In genomic region chr17:28193241-28193640, GRCh38 we compare ENCODE assay signal across 12 cellular contexts.
DNase-seq lines count a peak whose midpoint lies in the region; ATAC-seq, FAIRE-seq and TF ChIP-seq lines count a peak whose summit lies in the region.
"Had no signal": no experiment of that assay in that cellular context is flagged by ENCODE, and none has a peak within 500 bp of the region (broad histone marks: within the 10 kb centered on the region; RNA-seq: fewer than 3 reads in every experiment).

No MANE protein-coding gene starts in this region.

- POLR2A ChIA-PET in GM12878 (lab: Charles Lee) = interaction anchor here (0.5 kb wide), 1 partner anchor 54 kb away, joined by 3 read pairs; no protein-coding TSS in a partner anchor
- POLR2A ChIA-PET in CD8-positive, alpha-beta memory T cell (lab: Charles Lee) = no interaction called here

- H3K4me3 Mint-ChIP-seq in CD8-positive, alpha-beta memory T cell = no peak overlapping the region
- no peak overlapping the region for H3K4me3 Mint-ChIP-seq in activated T-helper 1 cell treated with anti-CD3 and anti-CD28 coated beads, Interleukin-12 subunit alpha, Interleukin-12 subunit beta, Interleukin-2, Interleukin-4 antibody, amounts not matched to agents 30 ng/mL and 10 ng/mL and 1 ng/mL, durations not matched to agents 14 hours and 24 hours and 36 hours
- H3K4me3 Mint-ChIP-seq: activated CD4-positive, alpha-beta memory T cell treated with anti-CD3 and anti-CD28 coated beads for 36 hours; nephron progenitor cell had no signal

- CTCF ChIA-PET in GM12878 (lab: Yijun Ruan, JAX) = no interaction called here
- CTCF ChIA-PET in CD8-positive, alpha-beta memory T cell (lab: Charles Lee) = no interaction called here

- no peaks in the 10 kb centered on the region for H4K20me1 ChIP-seq in GM12878 (ENCODE audit: control insufficient read depth, insufficient read depth)

- WGBS in GM12878 (ENCODE audit: insufficient coverage, insufficient replicate concordance, low lambda C conversion rate, missing lambda C conversion rate) = 31% methylated on average over 3 of the region's 3 CpGs

- no peaks in the 10 kb centered on the region for H3K4me1 ChIP-seq in GM12878 (ENCODE audit: control insufficient read depth, insufficient read depth, low read length)
- H3K4me1 ChIP-seq in CD8-positive, alpha-beta memory T cell (ENCODE audit: insufficient read depth, low read length) = no peaks in the 10 kb centered on the region

- RAD21 ChIA-PET in GM12878 (lab: Charles Lee; ENCODE audit: unreplicated experiment) = interaction anchor here (1.0 kb wide), 1 partner anchor 385 kb away, joined by 3 read pairs; no protein-coding TSS in a partner anchor

- no peak for TF ChIP-seq EP300 in GM12878 (IDR thresholded peaks at IDR 0.05; ENCODE audit: borderline replicate concordance in 1 of 2, control insufficient read depth in 1 of 2, low read depth in 2 of 2, low read length in 2 of 2)

- H3K4me3 ChIP-seq in GM12878 = no peak overlapping the region
- H3K4me3 ChIP-seq in CD8-positive, alpha-beta memory T cell (ENCODE audit: low read length) = no peak overlapping the region

- peak overlapping the region in 4 of 8 donors; percentile 18 to 61 (median 48) for H3K27ac Mint-ChIP-seq in CD8-positive, alpha-beta memory T cell
- no peak overlapping the region for H3K27ac Mint-ChIP-seq in activated T-helper 1 cell treated with anti-CD3 and anti-CD28 coated beads, Interleukin-12 subunit alpha, Interleukin-12 subunit beta, Interleukin-2, Interleukin-4 antibody, amounts not matched to agents 30 ng/mL and 10 ng/mL and 1 ng/mL, durations not matched to agents 14 hours and 24 hours and 36 hours
- H3K27ac Mint-ChIP-seq: activated CD4-positive, alpha-beta memory T cell treated with anti-CD3 and anti-CD28 coated beads for 36 hours; activated naive CD4-positive, alpha-beta T cell treated with anti-CD3 and anti-CD28 coated beads, Interleukin-2, amount 50 U/mL, for 72 hours; nephron progenitor cell had no signal

- H3K4me2 ChIP-seq in GM12878 (ENCODE audit: control insufficient read depth, insufficient read depth) = no peak overlapping the region

- ATAC-seq in Right ventricle myocardium superior (ENCODE audit: poor library complexity) (peak; percentile 85), GM12878 (peak; percentile 63), HG02798 (IDR thresholded peaks at IDR 0.05; ENCODE audit: poor library complexity, unreplicated experiment) (no peak), GM21381 (IDR thresholded peaks at IDR 0.05; ENCODE audit: unreplicated experiment) (no peak)
- ATAC-seq: activated naive CD4-positive, alpha-beta T cell treated with anti-CD3 and anti-CD28 coated beads, Interleukin-2, amount 50 U/mL, for 72 hours had no signal

- peak in 1 of 3 experiments; percentile 22; a peak in 2 of 6 replicates for TF ChIP-seq CTCF in GM12878 (IDR thresholded peaks at IDR 0.05 in 2 of 3, conservative IDR thresholded peaks at IDR 0.05 in 1 of 3; ENCODE audit: control insufficient read depth in 2 of 3, extremely low read depth in 1 of 3, insufficient read depth in 1 of 3, low read depth in 3 of 3, low read length in 3 of 3)

- no peak overlapping the region for H2AFZ ChIP-seq in GM12878 (ENCODE audit: control insufficient read depth, low read depth, low read length)

- no TSS peak for BruUV-seq in GM12878 (replicated peaks; lab: Mats Ljungman, UMichigan)

- H3K9ac ChIP-seq in GM12878 (ENCODE audit: control insufficient read depth, insufficient read depth, low read length) = no peak overlapping the region

- in situ Hi-C loops in GM12878 (cut with MboI) = no loop called here

- intact Hi-C loops in Right ventricle myocardium superior (cut with DNase I) = no loop called here
- intact Hi-C loops in cardiac septum (cut with DNase I) = no loop called here
- intact Hi-C loops in GM12878 (cut with micrococcal nuclease; ENCODE audit: unreplicated experiment) = no loop called here
- intact Hi-C loops in activated T-helper 1 cell treated with anti-CD3 and anti-CD28 coated beads, Interleukin-12 subunit alpha, Interleukin-12 subunit beta, Interleukin-2, Interleukin-4 antibody, amounts not matched to agents 30 ng/mL and 10 ng/mL and 1 ng/mL, durations not matched to agents 14 hours and 24 hours and 36 hours (cut with micrococcal nuclease) = no loop called here

- no peak for TF ChIP-seq POLR2A in GM12878 (IDR thresholded peaks at IDR 0.05; ENCODE audit: low read depth, low read length)

- peaks cover 0 to 1% of the 10 kb centered on the region in 2 donors for H3K27me3 Mint-ChIP-seq in CD8-positive, alpha-beta memory T cell
- no peaks in the 10 kb centered on the region for H3K27me3 Mint-ChIP-seq in activated T-helper 1 cell treated with anti-CD3 and anti-CD28 coated beads, Interleukin-12 subunit alpha, Interleukin-12 subunit beta, Interleukin-2, Interleukin-4 antibody, amounts not matched to agents 30 ng/mL and 10 ng/mL and 1 ng/mL, durations not matched to agents 14 hours and 24 hours and 36 hours (ENCODE audit: insufficient read depth)
- H3K27me3 Mint-ChIP-seq: activated CD4-positive, alpha-beta memory T cell treated with anti-CD3 and anti-CD28 coated beads for 36 hours had no signal

- H3K9me3 ChIP-seq in GM12878 (replicated peaks; ENCODE audit: control insufficient read depth, insufficient read depth, low read length) = no peaks in the 10 kb centered on the region
- no peaks in the 10 kb centered on the region for H3K9me3 ChIP-seq in CD8-positive, alpha-beta memory T cell (ENCODE audit: low read length)

- no peak overlapping the region for H3K27ac ChIP-seq in GM12878 (ENCODE audit: control insufficient read depth, insufficient read depth)
- H3K27ac ChIP-seq in CD8-positive, alpha-beta memory T cell (ENCODE audit: low read depth, low read length) = no peak overlapping the region

- H3K36me3 ChIP-seq in GM12878 (ENCODE audit: control insufficient read depth in 2 of 2, insufficient read depth in 2 of 2, low read length in 1 of 2) = peaks cover 4 to 6% of the 10 kb centered on the region in 2 experiments; a peak in 1 of 4 replicates
- peaks cover 11% of the 10 kb centered on the region for H3K36me3 ChIP-seq in CD8-positive, alpha-beta memory T cell (ENCODE audit: insufficient read depth, low read length)

- SMC1A ChIA-PET in GM12878 (lab: Charles Lee; ENCODE audit: uncharacterized antibody, unreplicated experiment) = interaction anchor here (1.0 to 1.6 kb wide), 2 partner anchors 16 to 299 kb away, joined by 3 to 4 read pairs; partner anchors contain the start of gene LYRM9

- no peak for FAIRE-seq in GM12878 (lab: Jason Lieb, UNC)

- H3K27me3 ChIP-seq in GM12878 (replicated peaks in 1 of 2; ENCODE audit: control insufficient read depth in 2 of 2, insufficient read depth in 2 of 2, low read length in 1 of 2) = no peaks in the 10 kb centered on the region
- H3K27me3 ChIP-seq in CD8-positive, alpha-beta memory T cell (ENCODE audit: insufficient read depth, low read length, poor library complexity, severe bottlenecking) = no peaks in the 10 kb centered on the region

- no peaks in the 10 kb centered on the region for H3K4me1 Mint-ChIP-seq in CD8-positive, alpha-beta memory T cell
- no peaks in the 10 kb centered on the region for H3K4me1 Mint-ChIP-seq in activated T-helper 1 cell treated with anti-CD3 and anti-CD28 coated beads, Interleukin-12 subunit alpha, Interleukin-12 subunit beta, Interleukin-2, Interleukin-4 antibody, amounts not matched to agents 30 ng/mL and 10 ng/mL and 1 ng/mL, durations not matched to agents 14 hours and 24 hours and 36 hours (ENCODE audit: low read depth)

- H3K36me3 Mint-ChIP-seq in CD8-positive, alpha-beta memory T cell = peaks cover 4 to 74% (median 16%) of the 10 kb centered on the region in 3 donors
- peaks cover 12% of the 10 kb centered on the region for H3K36me3 Mint-ChIP-seq in activated T-helper 1 cell treated with anti-CD3 and anti-CD28 coated beads, Interleukin-12 subunit alpha, Interleukin-12 subunit beta, Interleukin-2, Interleukin-4 antibody, amounts not matched to agents 30 ng/mL and 10 ng/mL and 1 ng/mL, durations not matched to agents 14 hours and 24 hours and 36 hours (ENCODE audit: low read depth)
- H3K36me3 Mint-ChIP-seq: activated naive CD4-positive, alpha-beta T cell treated with anti-CD3 and anti-CD28 coated beads, Interleukin-2, amount 50 U/mL, for 72 hours had no signal

- no peak for TF ChIP-seq RAD21 in GM12878 (IDR thresholded peaks at IDR 0.05; ENCODE audit: insufficient read depth, low read depth, low read length)

- H3K9me3 Mint-ChIP-seq in CD8-positive, alpha-beta memory T cell = no peaks in the 10 kb centered on the region
- no peaks in the 10 kb centered on the region for H3K9me3 Mint-ChIP-seq in activated T-helper 1 cell treated with anti-CD3 and anti-CD28 coated beads, Interleukin-12 subunit alpha, Interleukin-12 subunit beta, Interleukin-2, Interleukin-4 antibody, amounts not matched to agents 30 ng/mL and 10 ng/mL and 1 ng/mL, durations not matched to agents 14 hours and 24 hours and 36 hours
- H3K9me3 Mint-ChIP-seq: activated CD4-positive, alpha-beta memory T cell treated with anti-CD3 and anti-CD28 coated beads for 36 hours; activated naive CD4-positive, alpha-beta T cell treated with anti-CD3 and anti-CD28 coated beads, Interleukin-2, amount 50 U/mL, for 72 hours; nephron progenitor cell had no signal

- DNase-seq in Right ventricle myocardium superior (peak; percentile 63), cardiac septum (ENCODE audit: low spot score) (no peak), GM12878 (ENCODE audit: low read depth, low spot score) (no peak), medulla oblongata (ENCODE audit: extremely low spot score) (peak; percentile 62)
- no peak for DNase-seq in CD8-positive, alpha-beta memory T cell
- DNase-seq in activated T-helper 1 cell treated with anti-CD3 and anti-CD28 coated beads, Interleukin-12 subunit alpha, Interleukin-12 subunit beta, Interleukin-2, Interleukin-4 antibody, amounts not matched to agents 30 ng/mL and 10 ng/mL and 1 ng/mL, durations not matched to agents 14 hours and 24 hours and 36 hours (ENCODE audit: low spot score) = no peak
- DNase-seq: activated CD4-positive, alpha-beta memory T cell treated with anti-CD3 and anti-CD28 coated beads for 36 hours; nephron progenitor cell; stimulated activated CD4-positive, alpha-beta T cell treated with anti-CD3 and anti-CD28 coated beads, Interleukin-2, amount 100 ng/mL, for 48 hours had no signal

- H3K79me2 ChIP-seq in GM12878 (ENCODE audit: control insufficient read depth, insufficient read depth, low read length) = no peaks in the 10 kb centered on the region

Comparison
In these comparisons a context has a peak if more than half of its experiments do, and no peak if none do; other contexts are left out.
1. DNase-seq: peak in Right ventricle myocardium superior (single experiment) and medulla oblongata (single experiment); none in cardiac septum (single experiment), GM12878 (single experiment), CD8-positive, alpha-beta memory T cell (0 of 5) and activated T-helper 1 cell treated with anti-CD3 and anti-CD28 coated beads, Interleukin-12 subunit alpha, Interleukin-12 subunit beta, Interleukin-2, Interleukin-4 antibody, amounts not matched to agents 30 ng/mL and 10 ng/mL and 1 ng/mL, durations not matched to agents 14 hours and 24 hours and 36 hours (single experiment).
2. ATAC-seq: peak in Right ventricle myocardium superior (single experiment) and GM12878 (single experiment); none in HG02798 (single experiment) and GM21381 (single experiment).